ENCODE assay signal across 1 cellular context in the genomic region with DNA sequence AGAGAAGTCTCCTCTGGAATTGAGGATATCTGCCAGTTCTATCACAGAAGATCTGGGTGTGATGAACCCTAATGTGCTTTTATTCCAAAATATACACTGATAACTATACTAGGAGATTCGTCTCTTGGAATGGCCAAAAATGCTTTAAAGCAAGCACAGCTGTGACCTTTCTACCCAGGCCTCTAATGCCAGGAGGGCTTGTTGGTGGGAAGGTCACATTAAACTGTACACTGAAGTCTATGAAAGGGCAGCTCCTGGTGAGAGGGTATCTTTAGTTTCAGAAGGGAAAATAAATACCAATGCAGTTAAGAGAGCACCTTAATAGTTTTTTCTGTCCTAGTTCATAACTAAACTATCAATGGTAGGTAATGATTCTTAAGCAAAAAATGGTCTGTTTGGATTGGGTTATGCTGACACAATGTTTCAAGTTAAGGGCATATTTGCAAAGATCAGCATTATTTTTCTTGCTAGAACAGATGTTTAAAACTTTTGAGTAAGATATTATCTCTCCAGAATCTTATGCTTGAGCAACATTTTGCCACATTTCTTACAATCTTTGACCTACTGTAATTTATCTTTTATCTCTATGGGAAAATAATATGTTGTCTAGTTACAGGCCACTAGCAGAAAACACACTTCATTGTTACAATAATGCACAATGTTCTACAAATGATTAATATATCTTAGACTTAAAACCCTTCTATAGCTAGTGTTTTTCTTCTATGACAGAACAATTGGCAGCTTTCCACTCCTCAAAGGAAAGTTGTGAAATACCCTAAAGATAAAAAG.
TF ChIP-seq lines count a peak whose summit lies in the region.

No MANE protein-coding gene starts in this region.

TF ChIP-seq in H1, 55 proteins besides CTCF, POLR2A, EP300 and RAD21:
- TF ChIP-seq MAFK (IDR thresholded peaks at IDR 0.05; ENCODE audit: low read depth, low read length) (peak; percentile 69; the same call in 1 of the 2 replicates), KDM5A (IDR thresholded peaks at IDR 0.05; ENCODE audit: low read length) (no peak)
